Comparison of ENCODE assay signal across 14 cellular contexts in the genomic region with DNA sequence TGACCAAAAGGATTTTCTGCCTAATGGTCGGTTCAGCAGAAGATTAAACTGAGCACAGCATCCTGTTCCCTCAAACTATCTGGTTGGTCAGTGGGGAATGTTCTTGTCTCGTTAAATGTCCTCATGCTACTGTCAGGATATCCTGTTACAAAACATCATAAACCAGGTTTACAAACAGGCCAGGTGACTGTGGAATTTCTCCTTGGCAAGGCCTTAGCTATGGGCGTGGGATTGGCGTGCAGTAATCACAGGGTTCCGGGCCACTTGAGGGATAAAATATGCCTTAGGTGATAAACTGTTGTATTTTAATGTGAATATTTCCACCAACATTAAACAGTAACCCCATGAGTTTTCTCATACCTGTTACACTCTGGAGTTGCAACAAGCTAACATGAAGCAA. TPM values are rescaled to one million over a fixed set of nuclear protein-coding genes. Genes with fewer than 3 reads are reported as not detected.
"Had no signal": no experiment of that assay in that cellular context is flagged by ENCODE, and none has a peak within 500 bp of the region (broad histone marks: within the 10 kb centered on the region; RNA-seq: fewer than 3 reads in every experiment).

No MANE protein-coding gene starts in this region.

RNA-seq across cellular contexts. Expression of gene C16orf89, which starts 39.3 kb away (rescaled TPM):
- total RNA-seq: activated CD4-positive, alpha-beta memory T cell treated with anti-CD3 and anti-CD28 coated beads for 36 hours; activated CD4-positive, alpha-beta T cell treated with anti-CD3 and anti-CD28 coated beads for 36 hours; activated CD4-positive, alpha-beta T cell treated with anti-CD3 and anti-CD28 coated beads, Interleukin-2, amount 10 ng/mL, durations not matched to agents 24 days and 14 days; activated CD8-positive, alpha-beta memory T cell treated with anti-CD3 and anti-CD28 coated beads for 36 hours; activated CD8-positive, alpha-beta memory T cell treated with anti-CD3 and anti-CD28 coated beads, Interleukin-2, amount 10 ng/mL, durations not matched to agents 7 days and 5 days; activated CD8-positive, alpha-beta T cell treated with anti-CD3 and anti-CD28 coated beads, Interleukin-2, amount 10 ng/mL, durations not matched to agents 7 days and 5 days; activated naive CD4-positive, alpha-beta T cell treated with anti-CD3 and anti-CD28 coated beads for 36 hours; activated naive CD8-positive, alpha-beta T cell treated with anti-CD3 and anti-CD28 coated beads for 36 hours; activated T-helper 1 cell treated with anti-CD3 and anti-CD28 coated beads, Interleukin-12 subunit alpha, Interleukin-12 subunit beta, Interleukin-2, Interleukin-4 antibody, amounts not matched to agents 30 ng/mL and 10 ng/mL and 1 ng/mL, durations not matched to agents 14 hours and 24 hours and 36 hours; activated T-helper 2 cell treated with anti-CD3 and anti-CD28 coated beads, Interferon-gamma antibody, Interleukin-2, Interleukin-4, amounts not matched to agents 10 μg/mL and 5 μg/mL and 100 μg/mL, durations not matched to agents 14 hours and 24 hours and 36 hours; chondrocyte; dermis blood vessel endothelial cell; fibroblast of villous mesenchyme; T-helper 17 cell had no signal
